8 cellular contexts compared by ENCODE assay signal in the genomic region with DNA sequence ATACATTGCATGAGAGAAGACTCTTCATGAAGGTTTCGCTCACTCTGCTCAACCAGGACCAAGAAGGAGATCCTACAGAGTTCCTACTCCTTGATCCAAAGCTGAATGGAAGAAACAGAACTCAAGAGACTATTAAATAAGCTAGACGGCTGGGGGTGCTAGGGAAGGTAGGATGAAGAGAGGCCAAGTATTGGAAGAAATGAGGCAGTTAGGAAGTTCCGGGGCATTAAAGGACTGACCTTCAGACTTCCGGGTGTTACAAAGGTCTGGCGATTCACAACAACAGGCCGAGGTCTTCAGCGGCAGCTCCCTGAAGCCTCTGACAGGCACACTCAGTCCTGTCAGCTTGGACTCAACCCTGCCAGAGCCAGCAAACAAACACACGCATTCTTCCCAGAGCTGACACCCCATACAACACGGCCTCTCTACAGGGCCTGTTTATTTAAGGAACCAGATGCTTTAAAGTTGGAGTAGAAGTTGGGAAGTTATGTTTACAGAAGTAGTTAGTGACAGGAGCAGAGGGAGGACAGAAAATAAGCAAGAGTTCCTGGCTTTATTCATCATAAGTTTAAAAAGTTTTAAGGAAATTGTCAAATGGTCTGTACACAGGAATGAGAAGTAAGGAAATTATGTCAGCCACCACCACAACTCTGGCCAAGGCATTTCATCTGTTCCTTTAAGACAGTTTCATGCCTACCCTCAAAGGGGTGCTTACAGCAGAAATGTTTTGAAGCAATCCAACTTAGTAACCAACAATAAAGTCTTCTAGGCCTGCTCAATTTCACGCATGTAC. TPM values are rescaled to one million over a fixed set of nuclear protein-coding genes. Genes with fewer than 3 reads are reported as not detected.
DNase-seq lines count a peak whose midpoint lies in the region; FAIRE-seq lines count a peak whose summit lies in the region.

No MANE protein-coding gene starts in this region.

- WGBS in urinary bladder = 19% methylated on average over 10 of the region's 10 CpGs

- FAIRE-seq in GM19239 (lab: Jason Lieb, UNC) = no peak

- no peaks in the 10 kb centered on the region for H3K4me1 ChIP-seq in urinary bladder (ENCODE audit: insufficient read depth)

- peaks cover 56% of the 10 kb centered on the region for H3K27me3 Mint-ChIP-seq in activated CD4-positive, alpha-beta T cell treated with anti-CD3 and anti-CD28 coated beads, Interleukin-2, amount 10 ng/mL, durations not matched to agents 7 days and 5 days
- peaks cover 47% of the 10 kb centered on the region for H3K27me3 Mint-ChIP-seq in activated CD4-positive, alpha-beta memory T cell treated with anti-CD3 and anti-CD28 coated beads for 36 hours

- intact Hi-C loops in activated CD4-positive, alpha-beta memory T cell treated with anti-CD3 and anti-CD28 coated beads for 36 hours (cut with micrococcal nuclease) = no loop called here

- H3K4me3 Mint-ChIP-seq in activated CD4-positive, alpha-beta T cell treated with anti-CD3 and anti-CD28 coated beads, Interleukin-2, amount 10 ng/mL, durations not matched to agents 7 days and 5 days = no peak overlapping the region
- H3K4me3 Mint-ChIP-seq in activated CD4-positive, alpha-beta memory T cell treated with anti-CD3 and anti-CD28 coated beads for 36 hours = no peak overlapping the region

- DNase-seq in NCI-H1417 (lab: John Stamatoyannopoulos, UW) (peak in 2 of 3 experiments; percentile 3 to 20), NCI-H1417 treated with DMSO at 0.1 percent for 48 hours (lab: John Stamatoyannopoulos, UW) (no peak), medulla oblongata (ENCODE audit: extremely low spot score) (peak; percentile 93), GM19239 (ENCODE audit: insufficient read length, low spot score) (no peak)
- no peak for DNase-seq in activated CD4-positive, alpha-beta T cell treated with anti-CD3 and anti-CD28 coated beads, Interleukin-2, amount 10 ng/mL, durations not matched to agents 7 days and 5 days
- no peak for DNase-seq in activated CD4-positive, alpha-beta memory T cell treated with anti-CD3 and anti-CD28 coated beads for 36 hours

- no peaks in the 10 kb centered on the region for H3K36me3 Mint-ChIP-seq in activated CD4-positive, alpha-beta T cell treated with anti-CD3 and anti-CD28 coated beads, Interleukin-2, amount 10 ng/mL, durations not matched to agents 7 days and 5 days (ENCODE audit: low read depth)
- H3K36me3 Mint-ChIP-seq in activated CD4-positive, alpha-beta memory T cell treated with anti-CD3 and anti-CD28 coated beads for 36 hours = no peaks in the 10 kb centered on the region

- H3K27ac ChIP-seq in cingulate gyrus (ENCODE audit: low read depth, low read length) = peak overlapping the region; percentile 95
- peak overlapping the region; percentile 46 for H3K27ac ChIP-seq in urinary bladder (ENCODE audit: low read depth)

- peaks cover 18% of the 10 kb centered on the region for H3K4me1 Mint-ChIP-seq in activated CD4-positive, alpha-beta T cell treated with anti-CD3 and anti-CD28 coated beads, Interleukin-2, amount 10 ng/mL, durations not matched to agents 7 days and 5 days
- H3K4me1 Mint-ChIP-seq in activated CD4-positive, alpha-beta memory T cell treated with anti-CD3 and anti-CD28 coated beads for 36 hours (ENCODE audit: low read depth) = peaks cover 11% of the 10 kb centered on the region

- H3K36me3 ChIP-seq in urinary bladder (ENCODE audit: insufficient read depth) = no peaks in the 10 kb centered on the region

- no peak overlapping the region for H3K27ac Mint-ChIP-seq in activated CD4-positive, alpha-beta T cell treated with anti-CD3 and anti-CD28 coated beads, Interleukin-2, amount 10 ng/mL, durations not matched to agents 7 days and 5 days
- no peak overlapping the region for H3K27ac Mint-ChIP-seq in activated CD4-positive, alpha-beta memory T cell treated with anti-CD3 and anti-CD28 coated beads for 36 hours

- POLR2A ChIA-PET in activated CD4-positive, alpha-beta T cell treated with anti-CD3 and anti-CD28 coated beads, Interleukin-2, amount 10 ng/mL, durations not matched to agents 7 days and 5 days (lab: Charles Lee) = no interaction called here
- POLR2A ChIA-PET in activated CD4-positive, alpha-beta memory T cell treated with anti-CD3 and anti-CD28 coated beads for 36 hours (lab: Charles Lee) = no interaction called here

- H3K4me3 ChIP-seq in urinary bladder (ENCODE audit: low read depth, low read length) = no peak overlapping the region

- CTCF ChIA-PET in activated CD4-positive, alpha-beta T cell treated with anti-CD3 and anti-CD28 coated beads, Interleukin-2, amount 10 ng/mL, durations not matched to agents 7 days and 5 days (lab: Charles Lee) = interaction anchor here (0.6 to 1.5 kb wide), 5 partner anchors 9 to 150 kb away, joined by 3 to 4 read pairs (median 3); no protein-coding TSS in a partner anchor
- CTCF ChIA-PET in activated CD4-positive, alpha-beta memory T cell treated with anti-CD3 and anti-CD28 coated beads for 36 hours (lab: Charles Lee) = interaction anchor here (0.9 to 3.1 kb wide), 4 partner anchors 11 to 116 kb away, joined by 3 to 12 read pairs (median 4); partner anchors contain the start of gene PSRC1

- no peaks in the 10 kb centered on the region for H3K9me3 Mint-ChIP-seq in activated CD4-positive, alpha-beta T cell treated with anti-CD3 and anti-CD28 coated beads, Interleukin-2, amount 10 ng/mL, durations not matched to agents 7 days and 5 days
- no peaks in the 10 kb centered on the region for H3K9me3 Mint-ChIP-seq in activated CD4-positive, alpha-beta memory T cell treated with anti-CD3 and anti-CD28 coated beads for 36 hours

RNA-seq across cellular contexts. Expression of gene SORT1, which starts 4.7 kb away (rescaled TPM):
- 26.5 TPM for total RNA-seq in urinary bladder
- 30.6 TPM for polyA plus RNA-seq in urinary bladder
- total RNA-seq in activated CD4-positive, alpha-beta T cell treated with anti-CD3 and anti-CD28 coated beads, Interleukin-2, amount 10 ng/mL, durations not matched to agents 7 days and 5 days = 1 to 10 TPM; 1.5 to 1.9 TPM
- total RNA-seq in activated CD4-positive, alpha-beta memory T cell treated with anti-CD3 and anti-CD28 coated beads for 36 hours = under 1 TPM; 0.31 to 0.51 TPM

RNA-seq across cellular contexts. Expression of gene PSMA5, which starts 33.3 kb away (rescaled TPM):
- total RNA-seq in urinary bladder = 35.5 TPM
- 53.5 TPM for polyA plus RNA-seq in urinary bladder
- total RNA-seq in activated CD4-positive, alpha-beta T cell treated with anti-CD3 and anti-CD28 coated beads, Interleukin-2, amount 10 ng/mL, durations not matched to agents 7 days and 5 days = 100 to 1,000 TPM; 157 to 174 TPM
- 100 to 1,000 TPM; 217 to 218 TPM for total RNA-seq in activated CD4-positive, alpha-beta memory T cell treated with anti-CD3 and anti-CD28 coated beads for 36 hours

Comparison
In these comparisons a context has a peak if more than half of its experiments do, and no peak if none do; other contexts are left out.
1. DNase-seq: peak in NCI-H1417 (2 of 3) and medulla oblongata (single experiment); none in NCI-H1417 treated with DMSO at 0.1 percent for 48 hours (single experiment), activated CD4-positive, alpha-beta T cell treated with anti-CD3 and anti-CD28 coated beads, Interleukin-2, amount 10 ng/mL, durations not matched to agents 7 days and 5 days (single experiment), activated CD4-positive, alpha-beta memory T cell treated with anti-CD3 and anti-CD28 coated beads for 36 hours (single experiment) and GM19239 (single experiment).